ENCODE assay signal across 18 cellular contexts in the genomic region with DNA sequence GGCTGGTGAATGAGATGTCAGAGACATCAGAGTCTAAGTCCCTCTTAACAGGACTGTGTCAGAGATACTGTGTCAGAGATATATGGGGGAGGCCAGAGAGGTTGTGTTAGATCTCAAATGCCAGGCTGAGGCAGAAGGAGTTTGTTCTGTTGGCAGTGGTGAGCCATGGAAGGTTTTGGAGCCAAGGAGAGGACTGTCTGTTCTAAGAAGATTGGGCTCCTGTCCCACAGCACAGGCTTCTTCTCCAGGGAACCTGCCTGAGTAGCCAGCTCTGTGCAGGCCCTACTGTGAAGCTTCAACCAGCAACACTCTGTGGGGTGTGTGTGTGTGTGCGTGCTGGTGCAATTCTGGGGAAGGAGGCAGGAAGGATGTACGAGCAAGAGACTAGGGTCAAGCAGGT. TPM values are rescaled to one million over a fixed set of nuclear protein-coding genes. Genes with fewer than 3 reads are reported as not detected.
DNase-seq lines count a peak whose midpoint lies in the region; ATAC-seq, FAIRE-seq and TF ChIP-seq lines count a peak whose summit lies in the region.
"Had no signal": no experiment of that assay in that cellular context is flagged by ENCODE, and none has a peak within 500 bp of the region (broad histone marks: within the 10 kb centered on the region; RNA-seq: fewer than 3 reads in every experiment).

No MANE protein-coding gene starts in this region.

- no peak for TF ChIP-seq EP300 in GM12878 (IDR thresholded peaks at IDR 0.05; ENCODE audit: borderline replicate concordance in 1 of 2, control insufficient read depth in 1 of 2, low read depth in 2 of 2, low read length in 2 of 2)
- no peak for TF ChIP-seq EP300 in suprapubic skin (IDR thresholded peaks at IDR 0.05)

- no peak for TF ChIP-seq RAD21 in GM12878 (IDR thresholded peaks at IDR 0.05; ENCODE audit: insufficient read depth, low read depth, low read length)

- no peaks in the 10 kb centered on the region for H3K79me2 ChIP-seq in GM12878 (ENCODE audit: control insufficient read depth, insufficient read depth, low read length)

- DNase-seq in NCI-H446 treated with DMSO at 0.1 percent for 48 hours (lab: John Stamatoyannopoulos, UW) = peak; percentile 15
- DNase-seq in GM12878 (ENCODE audit: low read depth, low spot score) = no peak
- DNase-seq in midbrain (lab: John Stamatoyannopoulos, UW) = peak; percentile 34
- DNase-seq in suprapubic skin (ENCODE audit: low spot score in 2 of 2) = peak in 1 of 2 donors; percentile 45
- DNase-seq in frontal cortex (ENCODE audit: low spot score in 2 of 2) = no peak
- DNase-seq in GM03348 (ENCODE audit: low spot score) = no peak
- DNase-seq: GM23248, NCI-H1092, NCI-H2107, NCI-H226, SHP77 had no signal

- intact Hi-C loops in GM12878 (cut with micrococcal nuclease; ENCODE audit: unreplicated experiment) = no loop called here

- FAIRE-seq in GM12878 (lab: Jason Lieb, UNC) (no peak), frontal cortex (lab: Jason Lieb, UNC) (no peak)
- FAIRE-seq: GM18507, K562 had no signal

- SMC1A ChIA-PET in GM12878 (lab: Charles Lee; ENCODE audit: uncharacterized antibody, unreplicated experiment) = no interaction called here

- POLR2A ChIA-PET in GM12878 (lab: Charles Lee) = no interaction called here

- H3K4me3 ChIP-seq in GM12878 (no peak overlapping the region), suprapubic skin (no peak overlapping the region)
- H3K4me3 ChIP-seq: BLaER1, GM23248, K562, Peyer's patch had no signal

- TF ChIP-seq POLR2A in GM12878 (IDR thresholded peaks at IDR 0.05; ENCODE audit: low read depth, low read length) = no peak
- no peak for TF ChIP-seq POLR2A in suprapubic skin (IDR thresholded peaks at IDR 0.05)

- CTCF ChIA-PET in GM12878 (lab: Yijun Ruan, JAX) = interaction anchor here (1.5 kb wide), 1 partner anchor 12 kb away, joined by 3 read pairs; no protein-coding TSS in a partner anchor

- no peak overlapping the region for H3K9ac ChIP-seq in GM12878 (ENCODE audit: control insufficient read depth, insufficient read depth, low read length)
- H3K9ac ChIP-seq: BLaER1, GM23248 had no signal

- no TSS peak for BruUV-seq in GM12878 (replicated peaks; lab: Mats Ljungman, UMichigan)

- peak; percentile 32; the same call in 2 of the 3 replicates for ATAC-seq in GM12878
- no peak for ATAC-seq in GM21447 (IDR thresholded peaks at IDR 0.05; ENCODE audit: unreplicated experiment)
- ATAC-seq: K562 had no signal

- H3K9me3 ChIP-seq in GM12878 (replicated peaks; ENCODE audit: control insufficient read depth, insufficient read depth, low read length) (no peaks in the 10 kb centered on the region), suprapubic skin (no peaks in the 10 kb centered on the region)
- H3K9me3 ChIP-seq: BLaER1, Peyer's patch had no signal

- no peaks in the 10 kb centered on the region for H3K4me1 ChIP-seq in GM12878 (ENCODE audit: control insufficient read depth, insufficient read depth, low read length)
- peaks cover 37% of the 10 kb centered on the region for H3K4me1 ChIP-seq in suprapubic skin

- H3K27ac ChIP-seq in GM12878 (ENCODE audit: control insufficient read depth, insufficient read depth) = no peak overlapping the region
- H3K27ac ChIP-seq in suprapubic skin = peak overlapping the region; percentile 10
- H3K27ac ChIP-seq: BLaER1, GM23248, HL-60, Peyer's patch had no signal

- TF ChIP-seq CTCF in GM12878 (IDR thresholded peaks at IDR 0.05 in 2 of 3, conservative IDR thresholded peaks at IDR 0.05 in 1 of 3; ENCODE audit: control insufficient read depth in 2 of 3, extremely low read depth in 1 of 3, insufficient read depth in 1 of 3, low read depth in 3 of 3, low read length in 3 of 3) (no peak), suprapubic skin (IDR thresholded peaks at IDR 0.05) (no peak)

- H2AFZ ChIP-seq in GM12878 (ENCODE audit: control insufficient read depth, low read depth, low read length) = no peak overlapping the region
- H2AFZ ChIP-seq: GM23248 had no signal

- 0% methylated on average over 2 of the region's 2 CpGs for WGBS in GM12878 (ENCODE audit: insufficient coverage, insufficient replicate concordance, low lambda C conversion rate, missing lambda C conversion rate)
- WGBS in suprapubic skin = 74% methylated on average over 2 of the region's 2 CpGs

- RAD21 ChIA-PET in GM12878 (lab: Charles Lee; ENCODE audit: unreplicated experiment) = no interaction called here

- in situ Hi-C loops in GM12878 (cut with MboI) = no loop called here

- H3K27me3 ChIP-seq in GM12878 (replicated peaks in 1 of 2; ENCODE audit: control insufficient read depth in 2 of 2, insufficient read depth in 2 of 2, low read length in 1 of 2) (peaks cover 7 to 17% of the 10 kb centered on the region in 2 experiments; a peak in 3 of 4 replicates), suprapubic skin (no peaks in the 10 kb centered on the region)
- H3K27me3 ChIP-seq: BLaER1, Peyer's patch had no signal

- H3K36me3 ChIP-seq in GM12878 (ENCODE audit: control insufficient read depth in 2 of 2, insufficient read depth in 2 of 2, low read length in 1 of 2) (no peaks in the 10 kb centered on the region; a peak in 1 of 4 replicates), suprapubic skin (no peaks in the 10 kb centered on the region)
- H3K36me3 ChIP-seq: BLaER1, Peyer's patch had no signal

- H4K20me1 ChIP-seq in GM12878 (ENCODE audit: control insufficient read depth, insufficient read depth) = no peaks in the 10 kb centered on the region; the same call in 1 of the 2 replicates
- H4K20me1 ChIP-seq: BLaER1 had no signal

- H3K4me2 ChIP-seq in GM12878 (ENCODE audit: control insufficient read depth, insufficient read depth) = no peak overlapping the region

RNA-seq across cellular contexts. Expression of a gene that starts 12.8 kb away (rescaled TPM):
- not detected in 2 replicates for total RNA-seq in GM12878 (2013; cell fraction: nucleolus; rRNA removed)
- total RNA-seq in GM12878 (2014; rRNA removed) (not detected in 2 replicates), GM12878 (2014; rRNA removed; fragmentation: Illumina TruSeq; extraction: Trizol) (not detected in 2 replicates), GM12878 (2021) (not detected in 2 replicates), suprapubic skin (1 to 10 TPM in 3 of 4 donors, under 1 TPM in 1; 0.65 to 4.0 (median 2.7) TPM), frontal cortex (53.4 TPM)
- polyA plus RNA-seq in GM12878 (2011; ENCODE audit: low read depth) = not detected
- polyA plus RNA-seq in GM12878 (2011; rRNA removed) (not detected in 2 replicates), GM12878 (2014; fragmentation: Illumina TruSeq; extraction: Trizol) (not detected in 2 replicates), GM12878 (2014; fragmentation: Nextera tagmentation; extraction: Ambion mirVana) (not detected), GM12878 (2014; rRNA removed) (not detected in 2 replicates), GM12878 (2016; fragmentation: Nextera tagmentation; extraction: Ambion mirVana) (not detected)
- polyA plus RNA-seq in GM12878 (2011; cell fraction: cytosol; rRNA removed) = not detected in 2 replicates
- polyA plus RNA-seq in GM12878 (2011; cell fraction: nucleus; rRNA removed) = not detected in 2 replicates
- not detected in 2 replicates for polyA plus RNA-seq in GM12878 (2012)
- not detected in 2 replicates for polyA minus RNA-seq in GM12878 (2011; rRNA and poly(A)+ RNA removed)
- polyA minus RNA-seq in GM12878 (2011; cell fraction: cytosol; rRNA and poly(A)+ RNA removed) = not detected in 2 replicates
- not detected in 2 replicates for polyA minus RNA-seq in GM12878 (2011; cell fraction: nucleus; rRNA and poly(A)+ RNA removed)
- total RNA-seq: GM23248 had no signal
- polyA plus RNA-seq: GM23248, K562 had no signal

RNA-seq across cellular contexts. Expression of a gene that starts 51.4 kb away (rescaled TPM):
- total RNA-seq in GM12878 (2013; cell fraction: nucleolus; rRNA removed) = not detected in 2 replicates
- total RNA-seq in GM12878 (2014; rRNA removed) (not detected in 2 replicates), GM12878 (2014; rRNA removed; fragmentation: Illumina TruSeq; extraction: Trizol) (not detected in 2 replicates), GM12878 (2021) (not detected in 2 replicates), suprapubic skin (not detected), frontal cortex (1.2 TPM)
- polyA plus RNA-seq in GM12878 (2011; ENCODE audit: low read depth) = not detected
- polyA plus RNA-seq in GM12878 (2011; rRNA removed) (not detected in 2 replicates), GM12878 (2014; fragmentation: Illumina TruSeq; extraction: Trizol) (not detected in 2 replicates), GM12878 (2014; fragmentation: Nextera tagmentation; extraction: Ambion mirVana) (not detected), GM12878 (2014; rRNA removed) (not detected in 2 replicates), GM12878 (2016; fragmentation: Nextera tagmentation; extraction: Ambion mirVana) (not detected)
- not detected in 2 replicates for polyA plus RNA-seq in GM12878 (2011; cell fraction: cytosol; rRNA removed)
- polyA plus RNA-seq in GM12878 (2011; cell fraction: nucleus; rRNA removed) = not detected in 2 replicates
- not detected in 2 replicates for polyA plus RNA-seq in GM12878 (2012)
- not detected in 2 replicates for polyA minus RNA-seq in GM12878 (2011; rRNA and poly(A)+ RNA removed)
- polyA minus RNA-seq in GM12878 (2011; cell fraction: cytosol; rRNA and poly(A)+ RNA removed) = not detected in 2 replicates
- polyA minus RNA-seq in GM12878 (2011; cell fraction: nucleus; rRNA and poly(A)+ RNA removed) = not detected in 2 replicates
- total RNA-seq: GM23248, K562, M059J, Peyer's patch had no signal
- polyA plus RNA-seq: GM23248 had no signal

RNA-seq across cellular contexts. Expression of a gene that starts 51.7 kb away (rescaled TPM):
- total RNA-seq in GM12878 (2013; cell fraction: nucleolus; rRNA removed) = 0.12 and 0.23 TPM in 2 replicates
- total RNA-seq in GM12878 (2014; rRNA removed) = 0.65 and 0.85 TPM in 2 replicates
- 0.51 and 0.58 TPM in 2 replicates for total RNA-seq in GM12878 (2014; rRNA removed; fragmentation: Illumina TruSeq; extraction: Trizol)
- 1.8 and 2.0 TPM in 2 replicates for total RNA-seq in GM12878 (2021)
- 0.77 TPM for polyA plus RNA-seq in GM12878 (2011; ENCODE audit: low read depth)
- 0.29 and 0.60 TPM in 2 replicates for polyA plus RNA-seq in GM12878 (2011; rRNA removed)
- 0.45 and 0.52 TPM in 2 replicates for polyA plus RNA-seq in GM12878 (2011; cell fraction: cytosol; rRNA removed)
- polyA plus RNA-seq in GM12878 (2011; cell fraction: nucleus; rRNA removed) = 1.1 and 1.4 TPM in 2 replicates
- 1.3 and 1.5 TPM in 2 replicates for polyA plus RNA-seq in GM12878 (2012)
- 0.76 and 0.96 TPM in 2 replicates for polyA plus RNA-seq in GM12878 (2014; fragmentation: Illumina TruSeq; extraction: Trizol)
- under 1 TPM; 0.11 to 0.20 TPM for polyA plus RNA-seq in GM12878 (2014; fragmentation: Nextera tagmentation; extraction: Ambion mirVana)
- 1.3 TPM in 2 replicates for polyA plus RNA-seq in GM12878 (2014; rRNA removed)
- under 1 TPM; 0.21 to 0.82 TPM for polyA plus RNA-seq in GM12878 (2016; fragmentation: Nextera tagmentation; extraction: Ambion mirVana)
- 0.15 and 0.26 TPM in 2 replicates for polyA minus RNA-seq in GM12878 (2011; rRNA and poly(A)+ RNA removed)
- 0.73 TPM in 1 of 2 replicates, not detected in the other for polyA minus RNA-seq in GM12878 (2011; cell fraction: cytosol; rRNA and poly(A)+ RNA removed)
- polyA minus RNA-seq in GM12878 (2011; cell fraction: nucleus; rRNA and poly(A)+ RNA removed) = 0.24 and 0.48 TPM in 2 replicates
- 10 to 100 TPM; 12.6 to 17.0 (median 15.0) TPM for total RNA-seq in suprapubic skin
- 22.4 TPM for total RNA-seq in frontal cortex

Comparison
In these comparisons a context has a peak if more than half of its experiments do, and no peak if none do; other contexts are left out.
1. DNase-seq: peak in NCI-H446 treated with DMSO at 0.1 percent for 48 hours (single experiment) and midbrain (single experiment); none in GM12878 (single experiment), frontal cortex (0 of 2) and GM03348 (single experiment).
2. RNA of a gene that starts 12.8 kb away (total RNA-seq): 53.4 TPM in frontal cortex (single experiment); 0.65 to 4.0 TPM in suprapubic skin and not detected in GM12878; every median in the first group is over 10 times any median in the second.